In genomic region chr3:184249412-184250166, GRCh38 we compare ENCODE assay signal across 8 cellular contexts. TPM values are rescaled to one million over a fixed set of nuclear protein-coding genes. Genes with fewer than 3 reads are reported as not detected.
A peak's percentile ranks its signal among the peaks of the same experiment; 100 is the strongest.
DNase-seq lines count a peak whose midpoint lies in the region; ATAC-seq and TF ChIP-seq lines count a peak whose summit lies in the region.

EEF1AKMT4 (plus strand) TSS chr3:184249672; CDS start chr3:184249695, 23 bp downstream.

- WGBS in thyroid gland, 2 donors = 0 to 1% methylated on average over 10 to 40 of the region's 54 CpGs

- peaks cover 9 to 11% of the 10 kb centered on the region in 2 donors for H3K36me3 ChIP-seq in thyroid gland

- peaks cover 5% of the 10 kb centered on the region for H3K36me3 Mint-ChIP-seq in activated naive CD8-positive, alpha-beta T cell
- H3K36me3 Mint-ChIP-seq in osteocyte (ENCODE audit: unreplicated experiment) = peaks cover 12% of the 10 kb centered on the region

- ATAC-seq in HG02610 (IDR thresholded peaks at IDR 0.05; ENCODE audit: unreplicated experiment) = peak; percentile 88
- ATAC-seq in SK-N-SH treated with all-trans-retinoic acid at 6 μM for 48 hours = peak; percentile 96

- TF ChIP-seq CTCF in osteocyte (IDR thresholded peaks at IDR 0.05) (peak; percentile 50), thyroid gland (IDR thresholded peaks at IDR 0.05) (peak in 3 of 6 experiments; percentile 8 to 28 (median 17))

- peak within 1 kb of the TSS; percentile 64 to 91 (median 89) for H3K4me3 ChIP-seq in thyroid gland (replicated peaks in 1 of 3)

- H3K27ac ChIP-seq in thyroid gland = peak within 1 kb of the TSS; percentile 51 to 82 (median 68)

- intact Hi-C loops in head of caudate nucleus (cut with DNase I) = loop anchor here (2.0 kb wide), 1 partner anchor 63 kb away; the partner anchor contains the start of gene ABCF3
- intact Hi-C loops in thyroid gland (cut with DNase I) = loop anchor here (10.0 kb wide), 1 partner anchor 355 kb away; no protein-coding TSS in a partner anchor

- H3K27me3 Mint-ChIP-seq in activated naive CD8-positive, alpha-beta T cell = no peaks in the 10 kb centered on the region
- H3K27me3 Mint-ChIP-seq in osteocyte (ENCODE audit: unreplicated experiment) = no peaks in the 10 kb centered on the region

- peaks cover 13% of the 10 kb centered on the region for H3K4me1 Mint-ChIP-seq in activated naive CD8-positive, alpha-beta T cell (ENCODE audit: low read depth)
- H3K4me1 Mint-ChIP-seq in osteocyte (ENCODE audit: unreplicated experiment) = peaks cover 7% of the 10 kb centered on the region

- H3K9me3 ChIP-seq in thyroid gland = no peaks in the 10 kb centered on the region

- peak within 1 kb of the TSS; percentile 98 for H3K27ac Mint-ChIP-seq in activated naive CD8-positive, alpha-beta T cell
- H3K27ac Mint-ChIP-seq in osteocyte (ENCODE audit: unreplicated experiment) = peak within 1 kb of the TSS; percentile 93

- TF ChIP-seq POLR2A in GM10847 (IDR thresholded peaks at IDR 0.05; ENCODE audit: extremely low read depth, insufficient read length) = peak; percentile 44
- peak in 1 of 2 donors; percentile 63 for TF ChIP-seq POLR2A in thyroid gland (IDR thresholded peaks at IDR 0.05)

- no peaks in the 10 kb centered on the region for H3K9me3 Mint-ChIP-seq in activated naive CD8-positive, alpha-beta T cell (ENCODE audit: low read depth)
- H3K9me3 Mint-ChIP-seq in osteocyte (ENCODE audit: unreplicated experiment) = no peaks in the 10 kb centered on the region

- H3K4me3 Mint-ChIP-seq in activated naive CD8-positive, alpha-beta T cell = peak within 1 kb of the TSS; percentile 94
- peak within 1 kb of the TSS; percentile 93 for H3K4me3 Mint-ChIP-seq in osteocyte (ENCODE audit: unreplicated experiment)

- DNase-seq in NCI-H1092 (lab: John Stamatoyannopoulos, UW) = peak; percentile 97
- DNase-seq in head of caudate nucleus = peak; percentile 90 to 98 (median 95)
- peak; percentile 98 for DNase-seq in osteocyte (ENCODE audit: extremely low spot score, unreplicated experiment)
- peak; percentile 96 to 98 for DNase-seq in thyroid gland

- H3K27me3 ChIP-seq in thyroid gland = no peaks in the 10 kb centered on the region

- H3K4me1 ChIP-seq in thyroid gland = peaks cover 18 to 30% of the 10 kb centered on the region in 2 donors

TF ChIP-seq in SK-N-SH treated with all-trans-retinoic acid at 6 μM for 48 hours, 23 proteins besides CTCF, POLR2A, EP300 and RAD21:
- no peak for TF ChIP-seq ZNF565 (CRISPR knock-in tag; conservative IDR thresholded peaks at IDR 0.05; ENCODE audit: low read depth)
- TF ChIP-seq ESRRG (CRISPR knock-in tag; IDR thresholded peaks at IDR 0.05) = no peak
- TF ChIP-seq, protein P1, sequence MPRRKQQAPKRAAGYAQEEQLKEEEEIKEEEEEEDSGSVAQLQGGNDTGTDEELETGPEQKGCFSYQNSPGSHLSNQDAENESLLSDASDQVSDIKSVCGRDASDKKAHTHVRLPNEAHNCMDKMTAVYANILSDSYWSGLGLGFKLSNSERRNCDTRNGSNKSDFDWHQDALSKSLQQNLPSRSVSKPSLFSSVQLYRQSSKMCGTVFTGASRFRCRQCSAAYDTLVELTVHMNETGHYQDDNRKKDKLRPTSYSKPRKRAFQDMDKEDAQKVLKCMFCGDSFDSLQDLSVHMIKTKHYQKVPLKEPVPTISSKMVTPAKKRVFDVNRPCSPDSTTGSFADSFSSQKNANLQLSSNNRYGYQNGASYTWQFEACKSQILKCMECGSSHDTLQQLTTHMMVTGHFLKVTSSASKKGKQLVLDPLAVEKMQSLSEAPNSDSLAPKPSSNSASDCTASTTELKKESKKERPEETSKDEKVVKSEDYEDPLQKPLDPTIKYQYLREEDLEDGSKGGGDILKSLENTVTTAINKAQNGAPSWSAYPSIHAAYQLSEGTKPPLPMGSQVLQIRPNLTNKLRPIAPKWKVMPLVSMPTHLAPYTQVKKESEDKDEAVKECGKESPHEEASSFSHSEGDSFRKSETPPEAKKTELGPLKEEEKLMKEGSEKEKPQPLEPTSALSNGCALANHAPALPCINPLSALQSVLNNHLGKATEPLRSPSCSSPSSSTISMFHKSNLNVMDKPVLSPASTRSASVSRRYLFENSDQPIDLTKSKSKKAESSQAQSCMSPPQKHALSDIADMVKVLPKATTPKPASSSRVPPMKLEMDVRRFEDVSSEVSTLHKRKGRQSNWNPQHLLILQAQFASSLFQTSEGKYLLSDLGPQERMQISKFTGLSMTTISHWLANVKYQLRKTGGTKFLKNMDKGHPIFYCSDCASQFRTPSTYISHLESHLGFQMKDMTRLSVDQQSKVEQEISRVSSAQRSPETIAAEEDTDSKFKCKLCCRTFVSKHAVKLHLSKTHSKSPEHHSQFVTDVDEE (CRISPR knock-in tag; IDR thresholded peaks at IDR 0.05) = no peak
TF ChIP-seq in SK-N-SH treated with all-trans-retinoic acid at 6 μM for 48 hours: peak in this region for 0.

RNA-seq across cellular contexts. Expression of gene EEF1AKMT4, which starts in this region (rescaled TPM):
- total RNA-seq in osteocyte (3.9 and 4.5 TPM in 2 replicates), thyroid gland (10 to 100 TPM in 3 of 4 donors, 1 to 10 TPM in 1; 9.4 to 17.1 (median 13.5) TPM)

Comparison
In these comparisons a context has a peak if more than half of its experiments do, and no peak if none do; other contexts are left out.
1. Peak in every context shown above with its lines: DNase-seq, ATAC-seq, H3K4me3 ChIP-seq and H3K27ac ChIP-seq.